In the genomic region with DNA sequence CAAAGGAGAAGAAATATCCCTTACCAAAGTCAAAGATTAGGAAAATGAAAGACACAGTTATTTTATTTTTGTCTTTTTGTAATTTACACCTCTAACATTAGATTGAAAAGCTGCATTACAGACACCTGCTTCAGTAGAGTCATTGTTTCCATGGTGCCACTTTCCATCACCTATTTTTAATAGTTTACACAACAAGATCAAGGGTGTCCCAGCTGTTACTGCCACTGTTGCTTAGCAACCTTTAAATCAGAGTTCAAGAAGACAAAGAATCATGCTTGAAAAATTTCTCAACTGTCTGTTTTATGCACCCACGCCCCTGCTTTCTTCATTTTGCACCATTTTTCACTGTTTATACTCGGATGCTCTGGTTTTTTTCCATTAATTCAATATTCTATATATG, we compare ENCODE assay signal across 8 cellular contexts.
A peak's percentile ranks its signal among the peaks of the same experiment; 100 is the strongest.
DNase-seq lines count a peak whose midpoint lies in the region; ATAC-seq and TF ChIP-seq lines count a peak whose summit lies in the region.

No MANE protein-coding gene starts in this region.

- H2BK120ac ChIP-seq in mesendoderm (ENCODE audit: low read depth, low read length) = no peak overlapping the region

- no peak for TF ChIP-seq CTCF in KMS-11 (conservative IDR thresholded peaks at IDR 0.05; ENCODE audit: low read depth, low read length)
- TF ChIP-seq CTCF in ovary (IDR thresholded peaks at IDR 0.05) = no peak

- H3K36me3 ChIP-seq in KMS-11 (ENCODE audit: insufficient read depth) = no peaks in the 10 kb centered on the region
- no peaks in the 10 kb centered on the region for H3K36me3 ChIP-seq in mesendoderm (ENCODE audit: control insufficient read depth, insufficient read depth, low read length)
- no peaks in the 10 kb centered on the region for H3K36me3 ChIP-seq in ovary

- no peak overlapping the region for H3K56ac ChIP-seq in mesendoderm (ENCODE audit: low read length)

- H3K27me3 Mint-ChIP-seq in T-helper 17 cell = no peaks in the 10 kb centered on the region

- H2BK15ac ChIP-seq in mesendoderm (replicated peaks; ENCODE audit: low read depth) = no peak overlapping the region

- H3K4me1 Mint-ChIP-seq in T-helper 17 cell = peaks cover 5% of the 10 kb centered on the region

- H3K36me3 Mint-ChIP-seq in T-helper 17 cell (ENCODE audit: low read depth) = peaks cover 3% of the 10 kb centered on the region

- H4K8ac ChIP-seq in mesendoderm (ENCODE audit: low read depth, low read length) = no peak overlapping the region

- H3K18ac ChIP-seq in mesendoderm (ENCODE audit: low read length) = no peak overlapping the region

- intact Hi-C loops in ovary (cut with DNase I) = no loop called here

- ATAC-seq in GM21423 (IDR thresholded peaks at IDR 0.05; ENCODE audit: unreplicated experiment) (peak; percentile 72), T-helper 17 cell (peak; percentile 78)

- H3K4me3 ChIP-seq in KMS-11 (IDR thresholded peaks at IDR 0.05; ENCODE audit: insufficient read depth, low read depth, low read length) (no peak overlapping the region), mesendoderm (ENCODE audit: low read length) (no peak overlapping the region), ovary (no peak overlapping the region)

- no peak overlapping the region for H3K4ac ChIP-seq in mesendoderm (ENCODE audit: low read depth, low read length)

- no peak overlapping the region for H3K9ac ChIP-seq in KMS-11
- no peak overlapping the region for H3K9ac ChIP-seq in mesendoderm (ENCODE audit: low read length)

- no peak overlapping the region for H3K4me3 Mint-ChIP-seq in T-helper 17 cell

- DNase-seq in DMS153 (lab: John Stamatoyannopoulos, UW) (peak; percentile 97), T-helper 17 cell (no peak), mesendoderm (peak; percentile 60), ovary (no peak), GOT3 (lab: John Stamatoyannopoulos, UW) (no peak), NCI-H526 treated with DMSO at 0.1 percent for 48 hours (lab: John Stamatoyannopoulos, UW) (no peak)

- no CpG with 5 or more reads among the region's 2 CpGs for WGBS in mesendoderm (ENCODE audit: extremely low coverage, insufficient coverage, low lambda C conversion rate)
- 46 to 58% (median 47%) methylated on average over 2 of the region's 2 CpGs for WGBS in ovary, 3 donors

- no peak overlapping the region for H2AK5ac ChIP-seq in mesendoderm (ENCODE audit: low read length)

- H3K23ac ChIP-seq in mesendoderm (ENCODE audit: low read length) = no peak overlapping the region

- no peak overlapping the region for H2AFZ ChIP-seq in KMS-11 (ENCODE audit: low read depth)

- H3K79me1 ChIP-seq in mesendoderm (ENCODE audit: low read length) = no peaks in the 10 kb centered on the region

- TF ChIP-seq POLR2A in ovary (IDR thresholded peaks at IDR 0.05) = no peak

- H3K79me2 ChIP-seq in KMS-11 (ENCODE audit: insufficient read depth, low read depth) (no peaks in the 10 kb centered on the region), mesendoderm (ENCODE audit: control insufficient read depth, insufficient read depth, low read length) (no peaks in the 10 kb centered on the region)

- H3K4me2 ChIP-seq in KMS-11 = peak overlapping the region; percentile 60; the same call in 1 of the 2 replicates
- no peak overlapping the region for H3K4me2 ChIP-seq in mesendoderm (ENCODE audit: low read length)

- no peak overlapping the region for H2BK5ac ChIP-seq in mesendoderm (ENCODE audit: low read length)

- H3K27me3 ChIP-seq in KMS-11 (ENCODE audit: insufficient read depth, low read depth) = no peaks in the 10 kb centered on the region; the same call in 1 of the 2 replicates
- H3K27me3 ChIP-seq in mesendoderm (ENCODE audit: insufficient read depth, low read length, poor library complexity) = no peaks in the 10 kb centered on the region
- no peaks in the 10 kb centered on the region for H3K27me3 ChIP-seq in ovary

- H3K4me1 ChIP-seq in KMS-11 (ENCODE audit: low read depth, poor library complexity, severe bottlenecking) (peaks cover 56% of the 10 kb centered on the region), mesendoderm (ENCODE audit: control insufficient read depth, low read depth, low read length) (no peaks in the 10 kb centered on the region), ovary (ENCODE audit: insufficient read depth) (no peaks in the 10 kb centered on the region)

- H4K5ac ChIP-seq in mesendoderm (ENCODE audit: low read length) = no peak overlapping the region

- H3K27ac ChIP-seq in KMS-11 = no peak overlapping the region
- H3K27ac ChIP-seq in mesendoderm (ENCODE audit: low read depth, low read length) = no peak overlapping the region
- H3K27ac ChIP-seq in ovary = no peak overlapping the region

- H3K27ac Mint-ChIP-seq in T-helper 17 cell = no peak overlapping the region

- no peak for TF ChIP-seq EP300 in ovary (IDR thresholded peaks at IDR 0.05)

- H4K20me1 ChIP-seq in KMS-11 (ENCODE audit: insufficient read depth) = no peaks in the 10 kb centered on the region; the same call in 1 of the 2 replicates

- H3K9me3 ChIP-seq in T-helper 17 cell (ENCODE audit: control insufficient read depth, low read length, poor library complexity, severe bottlenecking) (no peaks in the 10 kb centered on the region), ovary (no peaks in the 10 kb centered on the region)

Comparison
In these comparisons a context has a peak if more than half of its experiments do, and no peak if none do; other contexts are left out.
1. DNase-seq: peak in DMS153 (single experiment) and mesendoderm (single experiment); none in T-helper 17 cell (0 of 3), ovary (0 of 5), GOT3 (single experiment) and NCI-H526 treated with DMSO at 0.1 percent for 48 hours (single experiment).